Comparison of ENCODE assay signal across 8 cellular contexts in the genomic region with DNA sequence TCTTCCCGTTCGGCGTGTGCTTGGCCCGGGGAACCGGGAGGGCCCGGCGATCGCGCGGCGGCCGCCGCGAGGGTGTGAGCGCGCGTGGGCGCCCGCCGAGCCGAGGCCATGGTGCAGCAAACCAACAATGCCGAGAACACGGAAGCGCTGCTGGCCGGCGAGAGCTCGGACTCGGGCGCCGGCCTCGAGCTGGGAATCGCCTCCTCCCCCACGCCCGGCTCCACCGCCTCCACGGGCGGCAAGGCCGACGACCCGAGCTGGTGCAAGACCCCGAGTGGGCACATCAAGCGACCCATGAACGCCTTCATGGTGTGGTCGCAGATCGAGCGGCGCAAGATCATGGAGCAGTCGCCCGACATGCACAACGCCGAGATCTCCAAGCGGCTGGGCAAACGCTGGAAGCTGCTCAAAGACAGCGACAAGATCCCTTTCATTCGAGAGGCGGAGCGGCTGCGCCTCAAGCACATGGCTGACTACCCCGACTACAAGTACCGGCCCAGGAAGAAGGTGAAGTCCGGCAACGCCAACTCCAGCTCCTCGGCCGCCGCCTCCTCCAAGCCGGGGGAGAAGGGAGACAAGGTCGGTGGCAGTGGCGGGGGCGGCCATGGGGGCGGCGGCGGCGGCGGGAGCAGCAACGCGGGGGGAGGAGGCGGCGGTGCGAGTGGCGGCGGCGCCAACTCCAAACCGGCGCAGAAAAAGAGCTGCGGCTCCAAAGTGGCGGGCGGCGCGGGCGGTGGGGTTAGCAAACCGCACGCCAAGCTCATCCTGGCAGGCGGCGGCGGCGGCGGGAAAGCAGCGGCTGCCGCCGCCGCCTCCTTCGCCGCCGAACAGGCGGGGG. TPM values are rescaled to one million over a fixed set of nuclear protein-coding genes. Genes with fewer than 3 reads are reported as not detected.
DNase-seq lines count a peak whose midpoint lies in the region; ATAC-seq and TF ChIP-seq lines count a peak whose summit lies in the region.

No MANE protein-coding gene starts in this region.

- in situ Hi-C loops in brain microvascular endothelial cell (cut with HindIII; ENCODE audit: low pct_ligation_motif_present, low sequenced_read_pairs): no loop called here

- TF ChIP-seq CTCF in BE2C (IDR thresholded peaks at IDR 0.05; ENCODE audit: low read depth, low read length) (no peak), brain microvascular endothelial cell (IDR thresholded peaks at IDR 0.05; ENCODE audit: low read depth, low read length, missing control alignments) (no peak), sigmoid colon (IDR thresholded peaks at IDR 0.05) (no peak)

- peak; percentile 20 for ATAC-seq in GM18907 (IDR thresholded peaks at IDR 0.05; ENCODE audit: unreplicated experiment)
- ATAC-seq in HG03196 (IDR thresholded peaks at IDR 0.05; ENCODE audit: unreplicated experiment): peak; percentile 17
- ATAC-seq in SK-N-SH treated with all-trans-retinoic acid at 6 μM for 48 hours: peak; percentile 28

- H3K27ac ChIP-seq in brain microvascular endothelial cell (peak overlapping the region; percentile 86), sigmoid colon (peak overlapping the region; percentile 87 to 98 (median 94))

- TF ChIP-seq POLR2A in sigmoid colon (IDR thresholded peaks at IDR 0.05): peak in 1 of 2 donors; percentile 20

- DNase-seq in BE2C (peak; percentile 48), brain microvascular endothelial cell (peak; percentile 50), sigmoid colon (peak; percentile 81), NCI-H187 treated with DMSO at 0.1 percent for 48 hours (lab: John Stamatoyannopoulos, UW) (no peak)

- H3K4me3 ChIP-seq in BE2C (ENCODE audit: low read depth, low read length): peak overlapping the region; percentile 89
- peak overlapping the region; percentile 97 for H3K4me3 ChIP-seq in brain microvascular endothelial cell (ENCODE audit: low read depth, low read length)
- peak overlapping the region; percentile 98 for H3K4me3 ChIP-seq in iPS-18c (ENCODE audit: insufficient read depth, low read depth, low read length)
- H3K4me3 ChIP-seq in sigmoid colon: peak overlapping the region; percentile 60 to 94 (median 74)

- H3K9me3 ChIP-seq in BE2C: no peaks in the 10 kb centered on the region
- H3K9me3 ChIP-seq in iPS-18c (ENCODE audit: control insufficient read depth, insufficient read depth, low read length): no peaks in the 10 kb centered on the region
- H3K9me3 ChIP-seq in sigmoid colon: no peaks in the 10 kb centered on the region

- H3K27me3 ChIP-seq in BE2C: no peaks in the 10 kb centered on the region
- no peaks in the 10 kb centered on the region for H3K27me3 ChIP-seq in brain microvascular endothelial cell (replicated peaks)
- H3K27me3 ChIP-seq in sigmoid colon: no peaks in the 10 kb centered on the region

- H3K36me3 ChIP-seq in BE2C (peaks cover 46% of the 10 kb centered on the region), brain microvascular endothelial cell (replicated peaks) (no peaks in the 10 kb centered on the region), sigmoid colon (no peaks in the 10 kb centered on the region)

- 1% methylated on average over 105 of the region's 105 CpGs for WGBS in sigmoid colon, 2 donors

- TF ChIP-seq EP300 in sigmoid colon (IDR thresholded peaks at IDR 0.05): no peak

- H3K4me1 ChIP-seq in BE2C (no peaks in the 10 kb centered on the region), sigmoid colon (peaks cover 0 to 28% (median 20%) of the 10 kb centered on the region in 4 donors)

- intact Hi-C loops in sigmoid colon (cut with DNase I): loop anchor here (5.0 to 10.0 kb wide), 7 partner anchors 163 to 1760 kb away; a partner anchor contains a TSS

TF ChIP-seq in SK-N-SH treated with all-trans-retinoic acid at 6 μM for 48 hours, 23 proteins besides CTCF, POLR2A, EP300 and RAD21:
- TF ChIP-seq RARB (CRISPR knock-in tag; IDR thresholded peaks at IDR 0.05) (no peak), ZNF8 (CRISPR knock-in tag; IDR thresholded peaks at IDR 0.05) (no peak), ZFP30 (CRISPR knock-in tag; IDR thresholded peaks at IDR 0.05) (no peak), GLIS3 (CRISPR knock-in tag; IDR thresholded peaks at IDR 0.05) (no peak), ARNTL (CRISPR knock-in tag; IDR thresholded peaks at IDR 0.05; ENCODE audit: borderline replicate concordance, low read depth) (no peak), BACH2 (CRISPR knock-in tag; IDR thresholded peaks at IDR 0.05; ENCODE audit: borderline replicate concordance) (no peak), TOX (CRISPR knock-in tag; IDR thresholded peaks at IDR 0.05; ENCODE audit: borderline replicate concordance) (no peak), ESRRG (CRISPR knock-in tag; IDR thresholded peaks at IDR 0.05) (no peak), CSDC2 (CRISPR knock-in tag; IDR thresholded peaks at IDR 0.05) (no peak)
- TF ChIP-seq, protein P1, sequence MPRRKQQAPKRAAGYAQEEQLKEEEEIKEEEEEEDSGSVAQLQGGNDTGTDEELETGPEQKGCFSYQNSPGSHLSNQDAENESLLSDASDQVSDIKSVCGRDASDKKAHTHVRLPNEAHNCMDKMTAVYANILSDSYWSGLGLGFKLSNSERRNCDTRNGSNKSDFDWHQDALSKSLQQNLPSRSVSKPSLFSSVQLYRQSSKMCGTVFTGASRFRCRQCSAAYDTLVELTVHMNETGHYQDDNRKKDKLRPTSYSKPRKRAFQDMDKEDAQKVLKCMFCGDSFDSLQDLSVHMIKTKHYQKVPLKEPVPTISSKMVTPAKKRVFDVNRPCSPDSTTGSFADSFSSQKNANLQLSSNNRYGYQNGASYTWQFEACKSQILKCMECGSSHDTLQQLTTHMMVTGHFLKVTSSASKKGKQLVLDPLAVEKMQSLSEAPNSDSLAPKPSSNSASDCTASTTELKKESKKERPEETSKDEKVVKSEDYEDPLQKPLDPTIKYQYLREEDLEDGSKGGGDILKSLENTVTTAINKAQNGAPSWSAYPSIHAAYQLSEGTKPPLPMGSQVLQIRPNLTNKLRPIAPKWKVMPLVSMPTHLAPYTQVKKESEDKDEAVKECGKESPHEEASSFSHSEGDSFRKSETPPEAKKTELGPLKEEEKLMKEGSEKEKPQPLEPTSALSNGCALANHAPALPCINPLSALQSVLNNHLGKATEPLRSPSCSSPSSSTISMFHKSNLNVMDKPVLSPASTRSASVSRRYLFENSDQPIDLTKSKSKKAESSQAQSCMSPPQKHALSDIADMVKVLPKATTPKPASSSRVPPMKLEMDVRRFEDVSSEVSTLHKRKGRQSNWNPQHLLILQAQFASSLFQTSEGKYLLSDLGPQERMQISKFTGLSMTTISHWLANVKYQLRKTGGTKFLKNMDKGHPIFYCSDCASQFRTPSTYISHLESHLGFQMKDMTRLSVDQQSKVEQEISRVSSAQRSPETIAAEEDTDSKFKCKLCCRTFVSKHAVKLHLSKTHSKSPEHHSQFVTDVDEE (CRISPR knock-in tag; IDR thresholded peaks at IDR 0.05): no peak
- TF ChIP-seq, protein P2, sequence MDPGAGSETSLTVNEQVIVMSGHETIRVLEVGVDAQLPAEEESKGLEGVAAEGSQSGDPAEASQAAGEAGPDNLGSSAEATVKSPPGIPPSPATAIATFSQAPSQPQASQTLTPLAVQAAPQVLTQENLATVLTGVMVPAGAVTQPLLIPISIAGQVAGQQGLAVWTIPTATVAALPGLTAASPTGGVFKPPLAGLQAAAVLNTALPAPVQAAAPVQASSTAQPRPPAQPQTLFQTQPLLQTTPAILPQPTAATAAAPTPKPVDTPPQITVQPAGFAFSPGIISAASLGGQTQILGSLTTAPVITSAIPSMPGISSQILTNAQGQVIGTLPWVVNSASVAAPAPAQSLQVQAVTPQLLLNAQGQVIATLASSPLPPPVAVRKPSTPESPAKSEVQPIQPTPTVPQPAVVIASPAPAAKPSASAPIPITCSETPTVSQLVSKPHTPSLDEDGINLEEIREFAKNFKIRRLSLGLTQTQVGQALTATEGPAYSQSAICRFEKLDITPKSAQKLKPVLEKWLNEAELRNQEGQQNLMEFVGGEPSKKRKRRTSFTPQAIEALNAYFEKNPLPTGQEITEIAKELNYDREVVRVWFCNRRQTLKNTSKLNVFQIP (CRISPR knock-in tag; IDR thresholded peaks at IDR 0.05; ENCODE audit: borderline replicate concordance, low read depth): no peak

RNA-seq across cellular contexts. Expression of a gene that starts 1.1 kb away (rescaled TPM):
- polyA plus RNA-seq in BE2C (2012; ENCODE audit: insufficient read depth, insufficient read length, low read depth): 37.2 TPM
- total RNA-seq in sigmoid colon: 1 to 10 TPM; 3.9 to 8.8 (median 6.5) TPM
- 10 to 100 TPM in 1 of 3 donors, 1 to 10 TPM in 2; 5.4 to 12.4 (median 6.2) TPM for polyA plus RNA-seq in sigmoid colon
